8 cellular contexts compared by ENCODE assay signal in the genomic region with DNA sequence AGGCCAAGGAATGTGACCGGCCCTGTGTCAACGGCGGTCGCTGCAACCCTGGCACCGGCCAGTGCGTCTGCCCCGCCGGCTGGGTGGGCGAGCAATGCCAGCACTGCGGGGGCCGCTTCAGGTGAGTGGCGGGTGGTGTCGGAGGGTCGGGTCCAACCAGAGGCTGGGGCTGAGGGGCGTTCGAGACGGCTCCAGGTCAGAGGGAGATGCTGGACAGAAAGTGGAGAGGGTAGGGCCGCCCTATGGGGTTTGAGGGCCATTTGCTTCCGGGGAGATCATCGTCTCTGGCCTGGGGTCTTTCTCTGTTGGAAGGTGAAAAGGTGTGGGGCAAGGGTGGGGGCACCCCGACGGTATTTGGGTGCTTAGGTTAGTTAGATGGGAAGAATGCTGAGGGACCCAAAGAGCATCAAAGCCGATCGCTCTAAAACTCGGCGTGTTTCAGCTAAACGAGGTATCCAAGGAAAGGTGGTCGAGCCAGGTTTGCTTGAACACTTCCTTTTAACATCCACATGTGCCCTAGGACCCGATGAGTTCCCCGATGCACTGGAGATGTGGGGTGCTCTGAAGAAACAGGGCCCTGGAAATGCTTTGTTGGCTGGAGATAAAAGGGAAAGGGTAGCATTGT. TPM values are rescaled to one million over a fixed set of nuclear protein-coding genes. Genes with fewer than 3 reads are reported as not detected.
A peak's percentile ranks its signal among the peaks of the same experiment; 100 is the strongest.
DNase-seq lines count a peak whose midpoint lies in the region; ATAC-seq and TF ChIP-seq lines count a peak whose summit lies in the region.

No MANE protein-coding gene starts in this region.

- peak overlapping the region; percentile 75 for H3K4me3 ChIP-seq in MG63
- H3K4me3 ChIP-seq in duodenal mucosa (ENCODE audit: low read depth in 1 of 2, low read length in 2 of 2): peak overlapping the region; percentile 80 to 88

- peak; percentile 10 for DNase-seq in activated naive CD4-positive, alpha-beta T cell treated with anti-CD3 and anti-CD28 coated beads for 36 hours
- no peak for DNase-seq in activated naive CD4-positive, alpha-beta T cell treated with anti-CD3 and anti-CD28 coated beads, Interleukin-2, amount 50 U/mL, for 16 hours
- DNase-seq in MG63: no peak
- DNase-seq in natural killer cell: no peak
- DNase-seq in KBM-7: no peak
- no peak for DNase-seq in NK-92 (lab: John Stamatoyannopoulos, UW; ENCODE audit: unreplicated experiment)
- no peak for DNase-seq in effector CD8-positive, alpha-beta T cell (lab: John Stamatoyannopoulos, UW)

- H3K36me3 ChIP-seq in MG63 (no peaks in the 10 kb centered on the region), duodenal mucosa (ENCODE audit: control insufficient read depth in 1 of 2, insufficient read depth in 2 of 2, low read length in 2 of 2) (peaks cover 0 to 3% of the 10 kb centered on the region in 2 donors)

- CTCF ChIA-PET in activated naive CD4-positive, alpha-beta T cell treated with anti-CD3 and anti-CD28 coated beads for 36 hours (lab: Charles Lee): no interaction called here

- H3K27ac Mint-ChIP-seq in activated naive CD4-positive, alpha-beta T cell treated with anti-CD3 and anti-CD28 coated beads for 36 hours: no peak overlapping the region
- peak overlapping the region; percentile 76 to 90 for H3K27ac Mint-ChIP-seq in natural killer cell

- intact Hi-C loops in activated naive CD4-positive, alpha-beta T cell treated with anti-CD3 and anti-CD28 coated beads for 36 hours (cut with micrococcal nuclease): loop anchor here (2.0 to 5.0 kb wide), 3 partner anchors 63 to 1341 kb away; a partner anchor contains a TSS
- intact Hi-C loops in natural killer cell (cut with micrococcal nuclease): no loop called here

- H3K27me3 ChIP-seq in MG63 (no peaks in the 10 kb centered on the region), duodenal mucosa (ENCODE audit: control insufficient read depth in 1 of 2, insufficient read depth in 2 of 2, low read length in 2 of 2) (no peaks in the 10 kb centered on the region)

- no peak for TF ChIP-seq CTCF in natural killer cell (IDR thresholded peaks at IDR 0.05)

- peak overlapping the region; percentile 72 to 75 for H3K9ac ChIP-seq in duodenal mucosa (ENCODE audit: low read depth in 1 of 2, low read length in 2 of 2)

- H3K4me3 Mint-ChIP-seq in activated naive CD4-positive, alpha-beta T cell treated with anti-CD3 and anti-CD28 coated beads for 36 hours: peak overlapping the region; percentile 86
- peak overlapping the region; percentile 96 for H3K4me3 Mint-ChIP-seq in natural killer cell

- no peaks in the 10 kb centered on the region for H3K27me3 Mint-ChIP-seq in activated naive CD4-positive, alpha-beta T cell treated with anti-CD3 and anti-CD28 coated beads for 36 hours (ENCODE audit: low read depth)
- H3K27me3 Mint-ChIP-seq in natural killer cell (ENCODE audit: low read depth in 2 of 2): peaks cover 0 to 7% of the 10 kb centered on the region in 2 donors

- no peak overlapping the region for H3K27ac ChIP-seq in duodenal mucosa (ENCODE audit: low read depth, low read length)

- ATAC-seq in natural killer cell: no peak

- H3K9me3 ChIP-seq in MG63: no peaks in the 10 kb centered on the region
- H3K9me3 ChIP-seq in duodenal mucosa (ENCODE audit: control insufficient read depth in 1 of 2, low read length in 2 of 2): no peaks in the 10 kb centered on the region

- H3K4me1 Mint-ChIP-seq in activated naive CD4-positive, alpha-beta T cell treated with anti-CD3 and anti-CD28 coated beads for 36 hours (ENCODE audit: low read depth): peaks cover 29% of the 10 kb centered on the region
- peaks cover 32 to 42% of the 10 kb centered on the region in 2 donors for H3K4me1 Mint-ChIP-seq in natural killer cell

- peaks cover 1% of the 10 kb centered on the region for H3K36me3 Mint-ChIP-seq in activated naive CD4-positive, alpha-beta T cell treated with anti-CD3 and anti-CD28 coated beads for 36 hours (ENCODE audit: low read depth)
- no peaks in the 10 kb centered on the region for H3K36me3 Mint-ChIP-seq in natural killer cell

- in situ Hi-C loops in KBM-7 (cut with MboI; ENCODE audit: low pct_unique_long_range_greater_than_20kb, low sequenced_read_pairs): no loop called here

- no peaks in the 10 kb centered on the region for H3K9me3 Mint-ChIP-seq in activated naive CD4-positive, alpha-beta T cell treated with anti-CD3 and anti-CD28 coated beads for 36 hours
- H3K9me3 Mint-ChIP-seq in natural killer cell: no peaks in the 10 kb centered on the region

- peaks cover 24 to 32% of the 10 kb centered on the region in 2 donors for H3K4me1 ChIP-seq in duodenal mucosa (ENCODE audit: control insufficient read depth in 1 of 2, insufficient read depth in 2 of 2, low read length in 2 of 2)

RNA-seq across cellular contexts. Expression of a gene that starts 0.7 kb away (rescaled TPM):
- 1 to 10 TPM; 5.1 TPM for total RNA-seq in activated naive CD4-positive, alpha-beta T cell treated with anti-CD3 and anti-CD28 coated beads for 36 hours
- 6.6 and 7.1 TPM in 2 replicates for total RNA-seq in MG63 (2014; rRNA removed; shearing (Covaris generic); ENCODE audit: low replicate concordance)
- total RNA-seq in natural killer cell: 10 to 100 TPM; 16.1 to 21.8 (median 19.3) TPM
